14 cellular contexts compared by ENCODE assay signal in the genomic region with DNA sequence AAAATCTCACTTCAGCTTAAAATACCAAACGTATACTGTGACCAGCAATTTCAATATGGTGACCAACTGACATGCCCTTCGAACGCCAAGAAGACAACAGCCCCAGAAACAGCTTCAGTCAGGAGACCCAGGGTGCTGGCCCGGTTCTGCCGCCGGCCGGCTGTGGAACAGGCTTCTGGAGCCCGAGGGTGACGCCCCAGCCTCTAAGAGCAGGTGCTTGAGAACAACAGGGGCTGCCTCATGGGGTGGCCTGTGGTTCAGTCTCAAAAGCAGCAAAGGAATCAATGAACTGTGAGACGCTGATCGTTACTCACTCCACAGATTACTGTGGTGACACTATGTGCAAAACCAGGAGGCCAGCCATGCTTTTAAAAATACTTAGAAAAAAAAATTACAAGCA. TPM values are rescaled to one million over a fixed set of nuclear protein-coding genes. Genes with fewer than 3 reads are reported as not detected.
DNase-seq lines count a peak whose midpoint lies in the region; ATAC-seq lines count a peak whose summit lies in the region.
"Had no signal": no experiment of that assay in that cellular context is flagged by ENCODE, and none has a peak within 500 bp of the region (broad histone marks: within the 10 kb centered on the region; RNA-seq: fewer than 3 reads in every experiment).

No MANE protein-coding gene starts in this region.

- peak overlapping the region; percentile 86 for H3K27ac Mint-ChIP-seq in stimulated activated memory B cell treated with anti-CD40 and anti-IgM and Interleukin-4, amounts not matched to agents 10 μg/mL and 1 μg/mL and 100 μg/mL, for 72 hours
- H3K27ac Mint-ChIP-seq: activated CD4-positive, alpha-beta T cell treated with anti-CD3 and anti-CD28 coated beads, Interleukin-2, amount 10 ng/mL, durations not matched to agents 7 days and 5 days had no signal

- DNase-seq in Right ventricle myocardium inferior (ENCODE audit: missing footprints) (peak; percentile 64), cardiac septum (ENCODE audit: low spot score) (no peak), T-helper 2 cell (no peak)
- DNase-seq: activated CD4-positive, alpha-beta T cell treated with anti-CD3 and anti-CD28 coated beads, Interleukin-2, amount 10 ng/mL, durations not matched to agents 7 days and 5 days; activated gamma-delta T cell treated with Interleukin-2 at 50 U/mL for 16 hours; NCI-H187 treated with DMSO at 0.1 percent for 48 hours; tibial artery had no signal

- no peak for ATAC-seq in Right ventricle myocardium inferior
- peak; percentile 42 for ATAC-seq in GM21825 (IDR thresholded peaks at IDR 0.05; ENCODE audit: unreplicated experiment)
- peak; percentile 81 for ATAC-seq in stimulated activated memory B cell treated with anti-CD40 and anti-IgM and Interleukin-4, amounts not matched to agents 10 μg/mL and 1 μg/mL and 100 μg/mL, for 72 hours
- no peak for ATAC-seq in HG03159 (IDR thresholded peaks at IDR 0.05; ENCODE audit: unreplicated experiment)
- no peak for ATAC-seq in HG03097 (IDR thresholded peaks at IDR 0.05; ENCODE audit: low FRiP score, unreplicated experiment)
- ATAC-seq: A549, sciatic nerve had no signal

- peak overlapping the region; percentile 15 for H3K27ac ChIP-seq in KOPT-K1 (ENCODE audit: low read depth, low read length, poor library complexity, severe bottlenecking)
- H3K27ac ChIP-seq: A549, tibial artery had no signal

- H3K9me3 Mint-ChIP-seq in stimulated activated memory B cell treated with anti-CD40 and anti-IgM and Interleukin-4, amounts not matched to agents 10 μg/mL and 1 μg/mL and 100 μg/mL, for 72 hours, result no peaks in the 10 kb centered on the region
- H3K9me3 Mint-ChIP-seq: activated CD4-positive, alpha-beta T cell treated with anti-CD3 and anti-CD28 coated beads, Interleukin-2, amount 10 ng/mL, durations not matched to agents 7 days and 5 days had no signal

- peaks cover 12% of the 10 kb centered on the region for H3K27me3 Mint-ChIP-seq in stimulated activated memory B cell treated with anti-CD40 and anti-IgM and Interleukin-4, amounts not matched to agents 10 μg/mL and 1 μg/mL and 100 μg/mL, for 72 hours
- H3K27me3 Mint-ChIP-seq: activated CD4-positive, alpha-beta T cell treated with anti-CD3 and anti-CD28 coated beads, Interleukin-2, amount 10 ng/mL, durations not matched to agents 7 days and 5 days had no signal

- no peaks in the 10 kb centered on the region for H3K9me3 ChIP-seq in KOPT-K1 (ENCODE audit: insufficient read depth, low read length, poor library complexity, severe bottlenecking)
- H3K9me3 ChIP-seq: A549, tibial artery had no signal

- H3K4me1 Mint-ChIP-seq in stimulated activated memory B cell treated with anti-CD40 and anti-IgM and Interleukin-4, amounts not matched to agents 10 μg/mL and 1 μg/mL and 100 μg/mL, for 72 hours, result peaks cover 43% of the 10 kb centered on the region

- H3K4me3 Mint-ChIP-seq in stimulated activated memory B cell treated with anti-CD40 and anti-IgM and Interleukin-4, amounts not matched to agents 10 μg/mL and 1 μg/mL and 100 μg/mL, for 72 hours, result peak overlapping the region; percentile 56
- H3K4me3 Mint-ChIP-seq: activated CD4-positive, alpha-beta T cell treated with anti-CD3 and anti-CD28 coated beads, Interleukin-2, amount 10 ng/mL, durations not matched to agents 7 days and 5 days had no signal

- intact Hi-C loops in Right ventricle myocardium inferior (cut with DNase I), result no loop called here
- intact Hi-C loops in cardiac septum (cut with DNase I), result no loop called here

- H3K36me3 ChIP-seq in KOPT-K1 (ENCODE audit: insufficient read depth, low read length), result no peaks in the 10 kb centered on the region
- H3K36me3 ChIP-seq: tibial artery had no signal

- peaks cover 10% of the 10 kb centered on the region for H3K36me3 Mint-ChIP-seq in stimulated activated memory B cell treated with anti-CD40 and anti-IgM and Interleukin-4, amounts not matched to agents 10 μg/mL and 1 μg/mL and 100 μg/mL, for 72 hours

RNA-seq across cellular contexts. Expression of a gene that starts 17.3 kb away (rescaled TPM):
- total RNA-seq in Right ventricle myocardium inferior (3.6 TPM), cardiac septum (2.9 TPM)

RNA-seq across cellular contexts. Expression of a gene that starts 54.8 kb away (rescaled TPM):
- total RNA-seq in Right ventricle myocardium inferior (5.9 TPM), cardiac septum (8.8 TPM)

Comparison
In these comparisons a context has a peak if more than half of its experiments do, and no peak if none do; other contexts are left out.
1. ATAC-seq: peak in GM21825 (single experiment) and stimulated activated memory B cell treated with anti-CD40 and anti-IgM and Interleukin-4, amounts not matched to agents 10 μg/mL and 1 μg/mL and 100 μg/mL, for 72 hours (single experiment); none in Right ventricle myocardium inferior (single experiment), HG03159 (single experiment) and HG03097 (single experiment).